ENCODE assay signal across 1 cellular context in the genomic region with DNA sequence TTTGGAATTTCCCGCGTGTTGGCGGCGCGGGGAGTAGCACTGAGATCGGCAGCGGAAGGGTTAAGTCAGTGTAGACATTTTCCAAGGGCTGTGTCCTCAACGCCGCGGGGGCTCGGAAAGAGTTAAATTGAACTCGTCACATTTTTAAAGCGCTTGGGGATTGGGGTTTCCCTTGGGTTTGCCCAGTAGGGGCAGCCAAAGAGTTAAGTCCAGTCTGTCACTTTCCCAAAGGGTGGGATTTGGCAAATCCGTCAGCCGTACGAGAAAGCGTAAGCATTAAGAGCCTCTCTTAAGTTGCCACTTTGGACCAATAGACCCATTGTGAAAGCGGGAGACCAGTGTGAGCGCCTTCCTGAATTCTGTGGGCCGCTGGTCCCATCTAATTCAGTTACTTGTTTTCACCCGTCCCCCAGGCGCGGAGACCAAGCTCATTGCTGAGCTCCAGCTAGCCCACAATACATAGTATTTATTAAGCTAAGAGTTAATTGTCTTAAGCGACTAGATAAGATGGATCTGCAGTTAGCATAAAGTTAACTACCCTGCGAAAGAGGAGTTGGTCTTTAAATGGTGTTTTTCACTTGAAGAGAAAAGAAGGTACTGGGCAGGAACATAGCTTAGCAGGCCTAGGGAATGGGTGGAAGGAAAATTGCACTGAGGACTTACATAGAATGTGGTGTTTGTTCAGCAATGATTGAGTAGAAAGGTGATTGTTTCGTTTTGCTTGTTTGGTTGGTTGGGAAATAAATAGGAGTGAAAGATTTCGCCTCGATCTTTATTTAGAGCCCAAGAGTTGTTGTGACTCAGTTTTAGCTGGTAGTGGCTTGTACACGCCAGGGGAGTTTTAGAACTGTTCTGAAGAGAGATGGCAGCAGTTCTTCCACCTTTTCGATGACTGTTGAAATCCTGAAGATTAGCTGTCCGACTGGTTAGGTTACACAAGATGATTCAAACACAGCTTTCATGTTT.
TF ChIP-seq lines count a peak whose summit lies in the region.

No MANE protein-coding gene starts in this region.

TF ChIP-seq in HepG2, 621 proteins besides CTCF, POLR2A, EP300 and RAD21 (continued from another document):
- 0 out of 2 replicates have a peak, but pooled peaks have one; percentile 1 for TF ChIP-seq HES4 (CRISPR knock-in tag; IDR thresholded peaks at IDR 0.05; ENCODE audit: borderline replicate concordance)
- TF ChIP-seq SIN3A (IDR thresholded peaks at IDR 0.05; ENCODE audit: borderline replicate concordance, low read depth, low read length), result no peak; the same call in 1 of the 2 replicates
- TF ChIP-seq ZNF484 (CRISPR knock-in tag; IDR thresholded peaks at IDR 0.05; ENCODE audit: borderline replicate concordance, low read depth), result no peak
- TF ChIP-seq, protein P1, sequence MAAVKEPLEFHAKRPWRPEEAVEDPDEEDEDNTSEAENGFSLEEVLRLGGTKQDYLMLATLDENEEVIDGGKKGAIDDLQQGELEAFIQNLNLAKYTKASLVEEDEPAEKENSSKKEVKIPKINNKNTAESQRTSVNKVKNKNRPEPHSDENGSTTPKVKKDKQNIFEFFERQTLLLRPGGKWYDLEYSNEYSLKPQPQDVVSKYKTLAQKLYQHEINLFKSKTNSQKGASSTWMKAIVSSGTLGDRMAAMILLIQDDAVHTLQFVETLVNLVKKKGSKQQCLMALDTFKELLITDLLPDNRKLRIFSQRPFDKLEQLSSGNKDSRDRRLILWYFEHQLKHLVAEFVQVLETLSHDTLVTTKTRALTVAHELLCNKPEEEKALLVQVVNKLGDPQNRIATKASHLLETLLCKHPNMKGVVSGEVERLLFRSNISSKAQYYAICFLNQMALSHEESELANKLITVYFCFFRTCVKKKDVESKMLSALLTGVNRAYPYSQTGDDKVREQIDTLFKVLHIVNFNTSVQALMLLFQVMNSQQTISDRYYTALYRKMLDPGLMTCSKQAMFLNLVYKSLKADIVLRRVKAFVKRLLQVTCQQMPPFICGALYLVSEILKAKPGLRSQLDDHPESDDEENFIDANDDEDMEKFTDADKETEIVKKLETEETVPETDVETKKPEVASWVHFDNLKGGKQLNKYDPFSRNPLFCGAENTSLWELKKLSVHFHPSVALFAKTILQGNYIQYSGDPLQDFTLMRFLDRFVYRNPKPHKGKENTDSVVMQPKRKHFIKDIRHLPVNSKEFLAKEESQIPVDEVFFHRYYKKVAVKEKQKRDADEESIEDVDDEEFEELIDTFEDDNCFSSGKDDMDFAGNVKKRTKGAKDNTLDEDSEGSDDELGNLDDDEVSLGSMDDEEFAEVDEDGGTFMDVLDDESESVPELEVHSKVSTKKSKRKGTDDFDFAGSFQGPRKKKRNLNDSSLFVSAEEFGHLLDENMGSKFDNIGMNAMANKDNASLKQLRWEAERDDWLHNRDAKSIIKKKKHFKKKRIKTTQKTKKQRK (IDR thresholded peaks at IDR 0.05; ENCODE audit: low read length), result no peak
- TF ChIP-seq ZNF3 (CRISPR knock-in tag; IDR thresholded peaks at IDR 0.05), result no peak
